13 cellular contexts compared by ENCODE assay signal in genomic region chr14:78232666-78233065, GRCh38.
"Had no signal": no experiment of that assay in that cellular context is flagged by ENCODE, and none has a peak within 500 bp of the region (broad histone marks: within the 10 kb centered on the region; RNA-seq: fewer than 3 reads in every experiment).

No MANE protein-coding gene starts in this region.

- H3K27ac ChIP-seq: adrenal gland, cardiac muscle cell, dorsolateral prefrontal cortex, pancreas, thoracic aorta had no signal

- H3K4me1 Mint-ChIP-seq: activated naive CD4-positive, alpha-beta T cell treated with anti-CD3 and anti-CD28 coated beads, Interleukin-2, amount 50 U/mL, for 24 hours had no signal

- H3K36me3 Mint-ChIP-seq: activated naive CD4-positive, alpha-beta T cell treated with anti-CD3 and anti-CD28 coated beads, Interleukin-2, amount 50 U/mL, for 24 hours; WTC11 had no signal

- H3K4me1 ChIP-seq: adrenal gland, pancreas had no signal

- H3K9me3 ChIP-seq: adrenal gland, pancreas, thoracic aorta had no signal

- H3K36me3 ChIP-seq: adrenal gland, cardiac muscle cell, pancreas, thoracic aorta had no signal

- H3K27ac Mint-ChIP-seq: activated CD8-positive, alpha-beta T cell treated with anti-CD3 and anti-CD28 coated beads for 36 hours; activated naive CD4-positive, alpha-beta T cell treated with anti-CD3 and anti-CD28 coated beads, Interleukin-2, amount 50 U/mL, for 24 hours; WTC11 had no signal

- H3K27me3 ChIP-seq: adrenal gland, dorsolateral prefrontal cortex, pancreas had no signal

- H3K9me3 Mint-ChIP-seq: activated CD8-positive, alpha-beta T cell treated with anti-CD3 and anti-CD28 coated beads for 36 hours; activated naive CD4-positive, alpha-beta T cell treated with anti-CD3 and anti-CD28 coated beads, Interleukin-2, amount 50 U/mL, for 24 hours; activated T-cell treated with anti-CD3 and anti-CD28 coated beads, Interleukin-2, amount 50 U/mL, for 4 hours; WTC11 had no signal

- H3K4me3 Mint-ChIP-seq: activated CD8-positive, alpha-beta T cell treated with anti-CD3 and anti-CD28 coated beads for 36 hours; activated naive CD4-positive, alpha-beta T cell treated with anti-CD3 and anti-CD28 coated beads, Interleukin-2, amount 50 U/mL, for 24 hours; activated T-cell treated with anti-CD3 and anti-CD28 coated beads, Interleukin-2, amount 50 U/mL, for 4 hours; WTC11 had no signal

- H3K4me3 ChIP-seq: adrenal gland, cardiac muscle cell, dorsolateral prefrontal cortex, pancreas, thoracic aorta had no signal

- DNase-seq: activated CD4-positive, alpha-beta T cell treated with anti-CD3 and anti-CD28 coated beads for 48 hours; activated CD8-positive, alpha-beta T cell treated with anti-CD3 and anti-CD28 coated beads for 36 hours; activated effector memory CD4-positive, alpha-beta T cell treated with Interleukin-2 at 50 U/mL for 16 hours; activated T-cell treated with anti-CD3 and anti-CD28 coated beads, Interleukin-2, amount 50 U/mL, for 4 hours; adrenal gland; dorsolateral prefrontal cortex; midbrain; pancreas; stimulated activated CD4-positive, alpha-beta T cell treated with anti-CD3 and anti-CD28 coated beads, Interleukin-1b, Interleukin-23, amount 100 ng/mL, for 48 hours had no signal
